Comparison of ENCODE assay signal across 7 cellular contexts in genomic region chr1:169466259-169467230, GRCh38. TPM values are rescaled to one million over a fixed set of nuclear protein-coding genes. Genes with fewer than 3 reads are reported as not detected.
DNase-seq lines count a peak whose midpoint lies in the region; ATAC-seq, FAIRE-seq and TF ChIP-seq lines count a peak whose summit lies in the region.

No MANE protein-coding gene starts in this region.

- H3K9me3 ChIP-seq in HEK293 (ENCODE audit: control insufficient read depth, insufficient read depth, low read depth, low read length): no peaks in the 10 kb centered on the region

- TF ChIP-seq CTCF in D721Med (IDR thresholded peaks at IDR 0.05; ENCODE audit: insufficient read depth, missing control alignments) (peak; percentile 69), HEK293 (tag by site-specific recombination; IDR thresholded peaks at IDR 0.05) (0 out of 2 replicates have a peak, but pooled peaks have one; percentile 26), foreskin keratinocyte (conservative IDR thresholded peaks at IDR 0.05) (peak; percentile 70), type B pancreatic cell (conservative IDR thresholded peaks at IDR 0.05) (peak; percentile 64)

- peak; percentile 91 for FAIRE-seq in D721Med (lab: Jason Lieb, UNC)

- POLR2A ChIA-PET in HEK293 (lab: Yijun Ruan, JAX): interaction anchor here (1.0 kb wide), 1 partner anchor 19 kb away, joined by 3 read pairs; the partner anchor contains the start of gene SLC19A2

- peaks cover 43% of the 10 kb centered on the region for H3K36me3 Mint-ChIP-seq in type B pancreatic cell

- no peaks in the 10 kb centered on the region for H3K9me3 Mint-ChIP-seq in type B pancreatic cell

- no peak overlapping the region for H3K27ac ChIP-seq in HEK293 (ENCODE audit: extremely low read depth, low read depth, low read length)
- no peak overlapping the region for H3K27ac ChIP-seq in foreskin keratinocyte

- peaks cover 0 to 26% of the 10 kb centered on the region in 2 experiments; a peak in 1 of 3 replicates for H3K36me3 ChIP-seq in HEK293 (ENCODE audit: control insufficient read depth in 2 of 2, insufficient read depth in 1 of 2, low read length in 2 of 2)

- H3K4me3 Mint-ChIP-seq in type B pancreatic cell: no peak overlapping the region

- CTCF ChIA-PET in HEK293 (lab: Yijun Ruan, JAX): interaction anchor here (0.6 to 3.5 kb wide), 15 partner anchors 10 to 882 kb away, joined by 3 to 28 read pairs (median 3); no protein-coding TSS in a partner anchor

- no peak overlapping the region for H3K27ac Mint-ChIP-seq in type B pancreatic cell

- no peaks in the 10 kb centered on the region for H3K27me3 ChIP-seq in foreskin keratinocyte

- H3K27me3 Mint-ChIP-seq in type B pancreatic cell: no peaks in the 10 kb centered on the region

- H3K4me1 ChIP-seq in HEK293 (ENCODE audit: control insufficient read depth, insufficient read depth, low read length): no peaks in the 10 kb centered on the region
- H3K4me1 ChIP-seq in foreskin keratinocyte: no peaks in the 10 kb centered on the region

- H3K4me1 Mint-ChIP-seq in type B pancreatic cell (ENCODE audit: unreplicated experiment): no peaks in the 10 kb centered on the region

- H3K4me3 ChIP-seq in HEK293 (ENCODE audit: low read depth, low read length): no peak overlapping the region

- DNase-seq in D721Med (ENCODE audit: insufficient read length, low spot score): no peak
- DNase-seq in SHP77 treated with DMSO at 0.1 percent for 48 hours (lab: John Stamatoyannopoulos, UW): peak; percentile 8
- peak in 1 of 2 donors; percentile 33 for DNase-seq in foreskin keratinocyte
- DNase-seq in type B pancreatic cell (ENCODE audit: extremely low spot score, unreplicated experiment): no peak

- peak; percentile 48 for ATAC-seq in foreskin keratinocyte
- no peak for ATAC-seq in HG02884 (IDR thresholded peaks at IDR 0.05; ENCODE audit: unreplicated experiment)
- ATAC-seq in HG03439 (IDR thresholded peaks at IDR 0.05; ENCODE audit: unreplicated experiment): no peak

TF ChIP-seq in HEK293, 187 proteins besides CTCF, POLR2A, EP300 and RAD21:
- no peak for TF ChIP-seq ZNF10 (tag by site-specific recombination; IDR thresholded peaks at IDR 0.05)
- TF ChIP-seq ZNF391 (tag by site-specific recombination; IDR thresholded peaks at IDR 0.05; ENCODE audit: borderline replicate concordance, low read depth): no peak
- TF ChIP-seq, protein P1, sequence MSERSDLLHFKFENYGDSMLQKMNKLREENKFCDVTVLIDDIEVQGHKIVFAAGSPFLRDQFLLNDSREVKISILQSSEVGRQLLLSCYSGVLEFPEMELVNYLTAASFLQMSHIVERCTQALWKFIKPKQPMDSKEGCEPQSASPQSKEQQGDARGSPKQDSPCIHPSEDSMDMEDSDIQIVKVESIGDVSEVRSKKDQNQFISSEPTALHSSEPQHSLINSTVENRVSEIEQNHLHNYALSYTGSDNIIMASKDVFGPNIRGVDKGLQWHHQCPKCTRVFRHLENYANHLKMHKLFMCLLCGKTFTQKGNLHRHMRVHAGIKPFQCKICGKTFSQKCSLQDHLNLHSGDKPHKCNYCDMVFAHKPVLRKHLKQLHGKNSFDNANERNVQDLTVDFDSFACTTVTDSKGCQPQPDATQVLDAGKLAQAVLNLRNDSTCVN (tag by site-specific recombination; optimal IDR thresholded peaks at IDR 0.05): no peak
- TF ChIP-seq ZNF654 (tag by site-specific recombination; IDR thresholded peaks at IDR 0.05; ENCODE audit: low read depth): peak; percentile 46
- TF ChIP-seq ZNF513 (tag by site-specific recombination; IDR thresholded peaks at IDR 0.05): peak; percentile 70

RNA-seq across cellular contexts. Expression of gene SLC19A2, which starts 19.2 kb away (rescaled TPM):
- total RNA-seq in foreskin keratinocyte (7.3 and 8.7 TPM in 2 replicates), type B pancreatic cell (ENCODE audit: low replicate concordance) (19.4 and 28.1 TPM in 2 replicates)
- polyA plus RNA-seq in foreskin keratinocyte: 2.6 and 4.0 TPM in 2 replicates

RNA-seq across cellular contexts. Expression of gene CCDC181, which starts 39.3 kb away (rescaled TPM):
- not detected in 2 replicates for total RNA-seq in foreskin keratinocyte
- 0.06 TPM in 1 of 2 replicates, not detected in the other for polyA plus RNA-seq in foreskin keratinocyte
- 0.90 and 3.5 TPM in 2 replicates for total RNA-seq in type B pancreatic cell (ENCODE audit: low replicate concordance)
